ENCODE assay signal across 38 cellular contexts in genomic region chr1:76234061-76234460, GRCh38.
"Had no signal": no experiment of that assay in that cellular context is flagged by ENCODE, and none has a peak within 500 bp of the region (broad histone marks: within the 10 kb centered on the region; RNA-seq: fewer than 3 reads in every experiment).

No MANE protein-coding gene starts in this region.

- H3K9me3 Mint-ChIP-seq: activated CD4-positive, alpha-beta memory T cell treated with anti-CD3 and anti-CD28 coated beads for 36 hours; activated naive CD4-positive, alpha-beta T cell treated with anti-CD3 and anti-CD28 coated beads for 36 hours; activated naive CD4-positive, alpha-beta T cell treated with anti-CD3 and anti-CD28 coated beads, Interleukin-2, amount 50 U/mL, for 24 hours; activated naive CD8-positive, alpha-beta T cell treated with anti-CD3 and anti-CD28 coated beads for 36 hours; activated naive CD8-positive, alpha-beta T cell treated with anti-CD3 and anti-CD28 coated beads, Interleukin-2, amount 50 U/mL, for 24 hours; activated T-helper 1 cell treated with anti-CD3 and anti-CD28 coated beads, Interleukin-12 subunit alpha, Interleukin-12 subunit beta, Interleukin-2, Interleukin-4 antibody, amounts not matched to agents 30 ng/mL and 10 ng/mL and 1 ng/mL, durations not matched to agents 14 hours and 24 hours and 36 hours; activated T-helper 2 cell treated with anti-CD3 and anti-CD28 coated beads, Interferon-gamma antibody, Interleukin-2, Interleukin-4, amounts not matched to agents 10 μg/mL and 5 μg/mL and 100 μg/mL, durations not matched to agents 14 hours and 24 hours and 36 hours; T-helper 2 cell treated with Interferon-gamma antibody and Interleukin-4, amounts not matched to agents 5 μg/mL and 100 μg/mL, for 36 hours had no signal

- H3K27me3 ChIP-seq: adrenal gland, ascending aorta, breast epithelium, cardiac muscle cell, colonic mucosa, esophagus squamous epithelium, gastroesophageal sphincter had no signal

- H3K4me3 Mint-ChIP-seq: activated B cell treated with CpG ODN at 0.5 μM for 24 hours; activated CD4-positive, alpha-beta memory T cell treated with anti-CD3 and anti-CD28 coated beads for 36 hours; activated CD4-positive, alpha-beta T cell treated with anti-CD3 and anti-CD28 coated beads for 36 hours; activated CD4-positive, alpha-beta T cell treated with anti-CD3 and anti-CD28 coated beads, Interleukin-2, amount 10 ng/mL, durations not matched to agents 24 days and 14 days; activated CD8-positive, alpha-beta memory T cell treated with anti-CD3 and anti-CD28 coated beads, Interleukin-2, amount 10 ng/mL, durations not matched to agents 7 days and 5 days; activated CD8-positive, alpha-beta T cell treated with anti-CD3 and anti-CD28 coated beads, Interleukin-2, amount 10 ng/mL, durations not matched to agents 7 days and 5 days; activated naive CD4-positive, alpha-beta T cell treated with anti-CD3 and anti-CD28 coated beads for 36 hours; activated naive CD4-positive, alpha-beta T cell treated with anti-CD3 and anti-CD28 coated beads, Interleukin-2, amount 50 U/mL, for 24 hours; activated naive CD8-positive, alpha-beta T cell treated with anti-CD3 and anti-CD28 coated beads for 36 hours; activated naive CD8-positive, alpha-beta T cell treated with anti-CD3 and anti-CD28 coated beads, Interleukin-2, amount 50 U/mL, for 24 hours; activated T-helper 1 cell treated with anti-CD3 and anti-CD28 coated beads, Interleukin-12 subunit alpha, Interleukin-12 subunit beta, Interleukin-2, Interleukin-4 antibody, amounts not matched to agents 30 ng/mL and 10 ng/mL and 1 ng/mL, durations not matched to agents 14 hours and 24 hours and 36 hours; brain; T-helper 17 cell; T-helper 2 cell treated with Interferon-gamma antibody and Interleukin-4, amounts not matched to agents 5 μg/mL and 100 μg/mL, for 36 hours had no signal

- H3K36me3 ChIP-seq: adrenal gland, ascending aorta, breast epithelium, cardiac muscle cell, colonic mucosa, esophagus squamous epithelium, gastroesophageal sphincter had no signal

- H3K36me3 Mint-ChIP-seq: activated CD4-positive, alpha-beta memory T cell treated with anti-CD3 and anti-CD28 coated beads for 36 hours; activated CD8-positive, alpha-beta memory T cell treated with anti-CD3 and anti-CD28 coated beads, Interleukin-2, amount 10 ng/mL, durations not matched to agents 7 days and 5 days; activated naive CD4-positive, alpha-beta T cell treated with anti-CD3 and anti-CD28 coated beads, Interleukin-2, amount 50 U/mL, for 24 hours; brain had no signal

- H3K27me3 Mint-ChIP-seq: activated B cell treated with CpG ODN at 0.5 μM for 24 hours; activated CD4-positive, alpha-beta memory T cell treated with anti-CD3 and anti-CD28 coated beads for 36 hours; activated CD4-positive, alpha-beta T cell treated with anti-CD3 and anti-CD28 coated beads for 36 hours; activated CD4-positive, alpha-beta T cell treated with anti-CD3 and anti-CD28 coated beads, Interleukin-2, amount 10 ng/mL, durations not matched to agents 24 days and 14 days; activated CD8-positive, alpha-beta memory T cell treated with anti-CD3 and anti-CD28 coated beads, Interleukin-2, amount 10 ng/mL, durations not matched to agents 7 days and 5 days; activated naive CD4-positive, alpha-beta T cell treated with anti-CD3 and anti-CD28 coated beads, Interleukin-2, amount 50 U/mL, for 24 hours; activated naive CD8-positive, alpha-beta T cell treated with anti-CD3 and anti-CD28 coated beads for 36 hours; activated naive CD8-positive, alpha-beta T cell treated with anti-CD3 and anti-CD28 coated beads, Interleukin-2, amount 50 U/mL, for 24 hours; brain; T-helper 17 cell had no signal

- H3K4me1 Mint-ChIP-seq: activated CD8-positive, alpha-beta memory T cell treated with anti-CD3 and anti-CD28 coated beads, Interleukin-2, amount 10 ng/mL, durations not matched to agents 7 days and 5 days; T-helper 17 cell had no signal

- H3K9me3 ChIP-seq: adrenal gland, ascending aorta, breast epithelium, colonic mucosa, esophagus squamous epithelium, gastroesophageal sphincter had no signal

- FAIRE-seq: endometrium, endothelial cell of umbilical vein had no signal

- ATAC-seq: activated CD4-positive, alpha-beta T cell treated with anti-CD3 and anti-CD28 coated beads for 36 hours; activated CD8-positive, alpha-beta memory T cell treated with anti-CD3 and anti-CD28 coated beads, Interleukin-2, amount 10 ng/mL, durations not matched to agents 7 days and 5 days; activated CD8-positive, alpha-beta T cell treated with anti-CD3 and anti-CD28 coated beads, Interleukin-2, amount 10 ng/mL, durations not matched to agents 7 days and 5 days; activated naive CD8-positive, alpha-beta T cell treated with anti-CD3 and anti-CD28 coated beads, Interleukin-2, amount 50 U/mL, for 24 hours; gastroesophageal sphincter; T-helper 17 cell had no signal

- H3K4me3 ChIP-seq: adrenal gland, ascending aorta, breast epithelium, cardiac muscle cell, colonic mucosa, esophagus squamous epithelium, gastroesophageal sphincter had no signal

- DNase-seq: activated B cell treated with CpG ODN at 0.5 μM for 24 hours; activated CD4-positive, alpha-beta memory T cell treated with anti-CD3 and anti-CD28 coated beads for 36 hours; activated CD4-positive, alpha-beta T cell treated with anti-CD3 and anti-CD28 coated beads for 36 hours; activated CD4-positive, alpha-beta T cell treated with anti-CD3 and anti-CD28 coated beads, Interleukin-2, amount 10 ng/mL, durations not matched to agents 24 days and 14 days; activated CD4-positive, CD25-positive, alpha-beta regulatory T cell treated with anti-CD3 and anti-CD28 coated beads, Interleukin-2, amount 50 U/mL, for 72 hours; activated CD8-positive, alpha-beta memory T cell treated with anti-CD3 and anti-CD28 coated beads, Interleukin-2, amount 10 ng/mL, durations not matched to agents 7 days and 5 days; activated CD8-positive, alpha-beta memory T cell treated with anti-CD3 and anti-CD28 coated beads, Interleukin-2, amount 50 U/mL, for 4 hours; activated CD8-positive, alpha-beta T cell treated with anti-CD3 and anti-CD28 coated beads, Interleukin-2, amount 10 ng/mL, durations not matched to agents 7 days and 5 days; activated effector memory CD4-positive, alpha-beta T cell treated with anti-CD3 and anti-CD28 coated beads, Interleukin-2, amount 50 U/mL, for 16 hours; activated naive CD4-positive, alpha-beta T cell treated with anti-CD3 and anti-CD28 coated beads for 36 hours; activated naive CD8-positive, alpha-beta T cell treated with anti-CD3 and anti-CD28 coated beads for 36 hours; activated naive CD8-positive, alpha-beta T cell treated with anti-CD3 and anti-CD28 coated beads, Interleukin-2, amount 50 U/mL, for 24 hours; activated T-cell treated with anti-CD3 and anti-CD28 coated beads, Interleukin-2, amount 50 U/mL, for 1 hour; activated T-cell treated with anti-CD3 and anti-CD28 coated beads, Interleukin-2, amount 50 U/mL, for 48 hours; adrenal gland; central memory CD4-positive, alpha-beta T cell; cerebellar nuclear complex; colonic mucosa; effector CD8-positive, alpha-beta T cell; esophagus squamous epithelium; foreskin melanocyte; head of caudate nucleus; T-helper 1 cell; T-helper 17 cell; T1000 had no signal

- H3K27ac Mint-ChIP-seq: activated B cell treated with CpG ODN at 0.5 μM for 24 hours; activated CD4-positive, alpha-beta memory T cell treated with anti-CD3 and anti-CD28 coated beads for 36 hours; activated CD4-positive, alpha-beta T cell treated with anti-CD3 and anti-CD28 coated beads for 36 hours; activated CD4-positive, alpha-beta T cell treated with anti-CD3 and anti-CD28 coated beads, Interleukin-2, amount 10 ng/mL, durations not matched to agents 24 days and 14 days; activated CD8-positive, alpha-beta memory T cell treated with anti-CD3 and anti-CD28 coated beads, Interleukin-2, amount 10 ng/mL, durations not matched to agents 7 days and 5 days; activated CD8-positive, alpha-beta T cell treated with anti-CD3 and anti-CD28 coated beads, Interleukin-2, amount 10 ng/mL, durations not matched to agents 7 days and 5 days; activated naive CD4-positive, alpha-beta T cell treated with anti-CD3 and anti-CD28 coated beads for 36 hours; activated naive CD4-positive, alpha-beta T cell treated with anti-CD3 and anti-CD28 coated beads, Interleukin-2, amount 50 U/mL, for 24 hours; activated naive CD8-positive, alpha-beta T cell treated with anti-CD3 and anti-CD28 coated beads for 36 hours; activated naive CD8-positive, alpha-beta T cell treated with anti-CD3 and anti-CD28 coated beads, Interleukin-2, amount 50 U/mL, for 24 hours; activated T-helper 1 cell treated with anti-CD3 and anti-CD28 coated beads, Interleukin-12 subunit alpha, Interleukin-12 subunit beta, Interleukin-2, Interleukin-4 antibody, amounts not matched to agents 30 ng/mL and 10 ng/mL and 1 ng/mL, durations not matched to agents 14 hours and 24 hours and 36 hours; activated T-helper 2 cell treated with anti-CD3 and anti-CD28 coated beads, Interferon-gamma antibody, Interleukin-2, Interleukin-4, amounts not matched to agents 10 μg/mL and 5 μg/mL and 100 μg/mL, durations not matched to agents 14 hours and 24 hours and 36 hours; T-helper 17 cell; T-helper 2 cell treated with Interferon-gamma antibody and Interleukin-4, amounts not matched to agents 5 μg/mL and 100 μg/mL, for 36 hours had no signal

- H3K4me1 ChIP-seq: adrenal gland, ascending aorta, breast epithelium, colonic mucosa, esophagus squamous epithelium, gastroesophageal sphincter had no signal

- H3K27ac ChIP-seq: adrenal gland, ascending aorta, breast epithelium, cardiac muscle cell, colonic mucosa, epithelial cell of prostate, esophagus squamous epithelium, gastroesophageal sphincter, VCaP had no signal
